In genomic region chr19:3821857-3822364, GRCh38 we compare ENCODE assay signal across 8 cellular contexts. TPM values are rescaled to one million over a fixed set of nuclear protein-coding genes. Genes with fewer than 3 reads are reported as not detected.
DNase-seq lines count a peak whose midpoint lies in the region; TF ChIP-seq lines count a peak whose summit lies in the region.

No MANE protein-coding gene starts in this region.

- no peaks in the 10 kb centered on the region for H3F3A ChIP-seq in neural cell (ENCODE audit: insufficient read depth, low read length, poor library complexity, severe bottlenecking)

- H3K9me2 ChIP-seq in neural cell (ENCODE audit: insufficient read depth, low read length), result no peaks in the 10 kb centered on the region

- no peak overlapping the region for H3K4me2 ChIP-seq in neural cell (ENCODE audit: low read length)

- no peak for TF ChIP-seq RAD21 in neural cell (conservative IDR thresholded peaks at IDR 0.05)

- intact Hi-C loops in testis (cut with DNase I; ENCODE audit: low total_unique reads), result no loop called here

- H3K9me3 ChIP-seq in neural cell (ENCODE audit: low read length) (no peaks in the 10 kb centered on the region), testis (no peaks in the 10 kb centered on the region)

- H2AFZ ChIP-seq in neural cell (ENCODE audit: low read depth, low read length), result no peak overlapping the region

- no peaks in the 10 kb centered on the region for H3K4me1 ChIP-seq in testis

- H3K4me3 ChIP-seq in neural cell (ENCODE audit: low read length), result no peak overlapping the region
- no peak overlapping the region for H3K4me3 ChIP-seq in testis

- no peak for TF ChIP-seq POLR2A in erythroblast (IDR thresholded peaks at IDR 0.05; ENCODE audit: low read length)
- TF ChIP-seq POLR2A in testis (IDR thresholded peaks at IDR 0.05), result no peak

- TF ChIP-seq CTCF in neural cell (IDR thresholded peaks at IDR 0.05; ENCODE audit: poor library complexity, severe bottlenecking) (peak; percentile 55), testis (IDR thresholded peaks at IDR 0.05) (peak; percentile 90 to 96 (median 94))

- no peaks in the 10 kb centered on the region for H3K79me2 ChIP-seq in neural cell (replicated peaks; ENCODE audit: insufficient read depth, low read length)

- H4K20me1 ChIP-seq in neural cell (ENCODE audit: insufficient read depth), result no peaks in the 10 kb centered on the region

- H3K27ac ChIP-seq in neural cell (ENCODE audit: low read length) (no peak overlapping the region), testis (no peak overlapping the region)

- DNase-seq in NCI-H82 (lab: John Stamatoyannopoulos, UW), result peak; percentile 66
- DNase-seq in NCI-H82 treated with DMSO at 0.1 percent for 48 hours (lab: John Stamatoyannopoulos, UW; ENCODE audit: unreplicated experiment), result no peak
- peak; percentile 57 to 79 for DNase-seq in NOMO-1 (lab: John Stamatoyannopoulos, UW; ENCODE audit: unreplicated experiment in 2 of 2)
- DNase-seq in activated T-cell treated with anti-CD3 and anti-CD28 coated beads for 24 hours (ENCODE audit: low read depth), result peak; percentile 82
- DNase-seq in erythroblast (lab: John Stamatoyannopoulos, UW), result peak; percentile 70 to 81
- DNase-seq in testis, result peak; percentile 69
- no peak for DNase-seq in putamen (ENCODE audit: low spot score)

- TF ChIP-seq EP300 in neural cell (conservative IDR thresholded peaks at IDR 0.05; ENCODE audit: poor library complexity, severe bottlenecking), result no peak

- WGBS in testis, 2 donors, result 11 to 12% methylated on average over 26 to 43 of the region's 43 CpGs

- H3K9ac ChIP-seq in neural cell (ENCODE audit: low read length), result no peak overlapping the region

- H3K27me3 ChIP-seq in neural cell (ENCODE audit: insufficient read depth, low read depth, low read length) (no peaks in the 10 kb centered on the region), testis (no peaks in the 10 kb centered on the region)

- H3K36me3 ChIP-seq in neural cell (ENCODE audit: insufficient read depth, low read length) (no peaks in the 10 kb centered on the region), testis (ENCODE audit: low read depth, missing control alignments) (no peaks in the 10 kb centered on the region)

TF ChIP-seq in neural cell, 6 proteins besides CTCF, POLR2A, EP300 and RAD21:
- TF ChIP-seq SMC3 (conservative IDR thresholded peaks at IDR 0.05; ENCODE audit: poor library complexity), result no peak
- no peak for TF ChIP-seq TAF1 (IDR thresholded peaks at IDR 0.05; ENCODE audit: low read depth)
- TF ChIP-seq POLR2AphosphoS5 (IDR thresholded peaks at IDR 0.05), result no peak
- TF ChIP-seq, protein P1, sequence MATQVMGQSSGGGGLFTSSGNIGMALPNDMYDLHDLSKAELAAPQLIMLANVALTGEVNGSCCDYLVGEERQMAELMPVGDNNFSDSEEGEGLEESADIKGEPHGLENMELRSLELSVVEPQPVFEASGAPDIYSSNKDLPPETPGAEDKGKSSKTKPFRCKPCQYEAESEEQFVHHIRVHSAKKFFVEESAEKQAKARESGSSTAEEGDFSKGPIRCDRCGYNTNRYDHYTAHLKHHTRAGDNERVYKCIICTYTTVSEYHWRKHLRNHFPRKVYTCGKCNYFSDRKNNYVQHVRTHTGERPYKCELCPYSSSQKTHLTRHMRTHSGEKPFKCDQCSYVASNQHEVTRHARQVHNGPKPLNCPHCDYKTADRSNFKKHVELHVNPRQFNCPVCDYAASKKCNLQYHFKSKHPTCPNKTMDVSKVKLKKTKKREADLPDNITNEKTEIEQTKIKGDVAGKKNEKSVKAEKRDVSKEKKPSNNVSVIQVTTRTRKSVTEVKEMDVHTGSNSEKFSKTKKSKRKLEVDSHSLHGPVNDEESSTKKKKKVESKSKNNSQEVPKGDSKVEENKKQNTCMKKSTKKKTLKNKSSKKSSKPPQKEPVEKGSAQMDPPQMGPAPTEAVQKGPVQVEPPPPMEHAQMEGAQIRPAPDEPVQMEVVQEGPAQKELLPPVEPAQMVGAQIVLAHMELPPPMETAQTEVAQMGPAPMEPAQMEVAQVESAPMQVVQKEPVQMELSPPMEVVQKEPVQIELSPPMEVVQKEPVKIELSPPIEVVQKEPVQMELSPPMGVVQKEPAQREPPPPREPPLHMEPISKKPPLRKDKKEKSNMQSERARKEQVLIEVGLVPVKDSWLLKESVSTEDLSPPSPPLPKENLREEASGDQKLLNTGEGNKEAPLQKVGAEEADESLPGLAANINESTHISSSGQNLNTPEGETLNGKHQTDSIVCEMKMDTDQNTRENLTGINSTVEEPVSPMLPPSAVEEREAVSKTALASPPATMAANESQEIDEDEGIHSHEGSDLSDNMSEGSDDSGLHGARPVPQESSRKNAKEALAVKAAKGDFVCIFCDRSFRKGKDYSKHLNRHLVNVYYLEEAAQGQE (IDR thresholded peaks at IDR 0.05; ENCODE audit: borderline replicate concordance), result no peak
- TF ChIP-seq MXI1 (conservative IDR thresholded peaks at IDR 0.05; ENCODE audit: poor library complexity, severe bottlenecking), result no peak
- TF ChIP-seq EZH2 (IDR thresholded peaks at IDR 0.05; ENCODE audit: borderline replicate concordance, insufficient read depth, low read length, poor library complexity, severe bottlenecking), result no peak

RNA-seq across cellular contexts. Expression of gene MATK, which starts 35.7 kb away (rescaled TPM):
- polyA plus RNA-seq in neural cell (2.6 and 4.1 TPM in 2 replicates), testis (ENCODE audit: insufficient read depth, low read depth, low replicate concordance) (6.0 TPM)
- polyA minus RNA-seq in neural cell, result 1.3 and 1.9 TPM in 2 replicates
- total RNA-seq in testis, result 10 to 100 TPM; 10.1 TPM

RNA-seq across cellular contexts. Expression of gene ZFR2, which starts 46.9 kb away (rescaled TPM):
- polyA plus RNA-seq in neural cell, result 9.0 and 16.9 TPM in 2 replicates
- 5.8 and 8.3 TPM in 2 replicates for polyA minus RNA-seq in neural cell
- 10 to 100 TPM; 23.4 to 34.1 TPM for total RNA-seq in testis
- 35.0 TPM for polyA plus RNA-seq in testis (ENCODE audit: insufficient read depth, low read depth, low replicate concordance)

RNA-seq across cellular contexts. Expression of gene RAX2, which starts 49.9 kb away (rescaled TPM):
- polyA plus RNA-seq in neural cell, result not detected in 2 replicates
- not detected in 2 replicates for polyA minus RNA-seq in neural cell
- total RNA-seq in testis, result under 1 TPM in 1 of 2 donors, not detected in 1; 0.24 TPM
- polyA plus RNA-seq in testis (ENCODE audit: insufficient read depth, low read depth, low replicate concordance), result not detected

RNA-seq across cellular contexts. Expression of gene ATCAY, which starts 58.6 kb away (rescaled TPM):
- polyA plus RNA-seq in neural cell (73.8 and 85.0 TPM in 2 replicates), testis (ENCODE audit: insufficient read depth, low read depth, low replicate concordance) (0.32 TPM)
- 135 and 153 TPM in 2 replicates for polyA minus RNA-seq in neural cell
- 1 to 10 TPM; 1.7 to 4.8 TPM for total RNA-seq in testis

RNA-seq across cellular contexts. Expression of gene MRPL54, which starts 59.4 kb away (rescaled TPM):
- polyA plus RNA-seq in neural cell (74.7 and 83.8 TPM in 2 replicates), testis (ENCODE audit: insufficient read depth, low read depth, low replicate concordance) (96.4 TPM)
- polyA minus RNA-seq in neural cell, result 15.8 and 17.2 TPM in 2 replicates
- total RNA-seq in testis, result 10 to 100 TPM; 42.4 to 57.4 TPM

Comparison
In these comparisons a context has a peak if more than half of its experiments do, and no peak if none do; other contexts are left out.
1. DNase-seq: peak in NCI-H82 (single experiment), NOMO-1 (2 of 2), activated T-cell treated with anti-CD3 and anti-CD28 coated beads for 24 hours (single experiment), erythroblast (2 of 2) and testis (single experiment); none in NCI-H82 treated with DMSO at 0.1 percent for 48 hours (single experiment) and putamen (single experiment).